5 cellular contexts compared by ENCODE assay signal in the genomic region with DNA sequence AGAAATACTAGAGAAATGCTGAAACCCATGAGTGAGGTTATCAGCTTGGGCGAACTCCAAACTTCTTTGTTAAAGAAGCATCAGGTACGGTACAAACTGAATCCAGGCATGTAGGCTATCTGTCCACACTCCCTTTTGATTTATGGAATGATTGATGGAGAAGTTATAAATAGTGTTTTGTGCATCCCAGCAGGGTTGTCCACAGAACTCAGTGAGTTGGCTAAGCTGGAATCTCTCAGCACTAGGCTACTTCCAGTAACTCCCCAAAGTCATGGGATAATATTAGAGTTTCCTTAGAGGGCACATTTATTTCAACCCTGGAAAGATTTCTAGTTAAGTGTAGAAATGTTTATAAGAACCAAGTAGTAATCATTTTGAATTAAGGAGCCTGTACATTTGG.
"Had no signal": no experiment of that assay in that cellular context is flagged by ENCODE, and none has a peak within 500 bp of the region (broad histone marks: within the 10 kb centered on the region; RNA-seq: fewer than 3 reads in every experiment).

No MANE protein-coding gene starts in this region.

- DNase-seq: IMR-90, KBM-7 had no signal

- H3K27ac ChIP-seq: HL-60 had no signal

- ATAC-seq: HepG2, K562 had no signal

- H3K4me3 ChIP-seq: K562 had no signal
